In the genomic region with DNA sequence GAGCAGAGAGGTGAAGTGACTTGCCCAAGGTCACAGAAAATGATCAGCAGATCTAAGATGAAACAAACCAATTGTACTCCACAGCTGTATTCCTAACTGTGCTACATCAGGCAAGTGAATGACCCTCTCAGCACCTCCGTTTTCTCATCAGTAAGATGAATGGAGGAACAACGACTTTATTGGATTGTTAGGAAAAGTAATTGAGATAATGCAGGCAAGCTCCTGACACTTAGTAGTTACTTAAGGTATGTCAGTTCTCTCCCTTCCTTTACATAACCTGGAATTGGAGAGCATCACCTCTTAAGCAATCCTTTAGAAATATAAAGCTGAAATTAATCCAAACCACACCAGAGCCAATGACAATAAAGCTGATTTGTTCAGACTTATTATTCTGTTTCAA, we compare ENCODE assay signal across 19 cellular contexts.
DNase-seq lines count a peak whose midpoint lies in the region; ATAC-seq and TF ChIP-seq lines count a peak whose summit lies in the region.
"Had no signal": no experiment of that assay in that cellular context is flagged by ENCODE, and none has a peak within 500 bp of the region (broad histone marks: within the 10 kb centered on the region; RNA-seq: fewer than 3 reads in every experiment).

No MANE protein-coding gene starts in this region.

- H3K4me1 Mint-ChIP-seq in osteocyte (ENCODE audit: unreplicated experiment), result peaks cover 42% of the 10 kb centered on the region
- H3K4me1 Mint-ChIP-seq: B cell had no signal

- H3K27me3 Mint-ChIP-seq in osteocyte (ENCODE audit: unreplicated experiment), result no peaks in the 10 kb centered on the region
- H3K27me3 Mint-ChIP-seq: activated naive CD8-positive, alpha-beta T cell treated with anti-CD3 and anti-CD28 coated beads, Interleukin-2, amount 50 U/mL, for 24 hours had no signal

- TF ChIP-seq EP300 in esophagus muscularis mucosa (IDR thresholded peaks at IDR 0.05) (no peak), transverse colon (IDR thresholded peaks at IDR 0.05; ENCODE audit: low read depth) (no peak)

- intact Hi-C loops in esophagus muscularis mucosa (cut with DNase I) (loop anchor here (5.0 kb wide), 1 partner anchor 400 kb away; no protein-coding TSS in a partner anchor), transverse colon (cut with DNase I; ENCODE audit: low total_unique reads) (no loop called here)

- H3K27me3 ChIP-seq in esophagus muscularis mucosa (no peaks in the 10 kb centered on the region), transverse colon (no peaks in the 10 kb centered on the region)
- H3K27me3 ChIP-seq: neutrophil, right lobe of liver had no signal

- TF ChIP-seq POLR2A in esophagus muscularis mucosa (IDR thresholded peaks at IDR 0.05; ENCODE audit: low read depth) (no peak), transverse colon (IDR thresholded peaks at IDR 0.05) (no peak)

- in situ Hi-C loops in transverse colon (cut with MboI; ENCODE audit: low pct_ligation_motif_present in 1 of 4, low pct_unique_long_range_greater_than_20kb in 1 of 4, low sequenced_read_pairs in 3 of 4) (no loop called here), G401 (cut with HindIII; ENCODE audit: low sequenced_read_pairs) (no loop called here)

- H3K4me1 ChIP-seq in esophagus muscularis mucosa (peaks cover 21 to 64% (median 47%) of the 10 kb centered on the region in 4 donors), transverse colon (peaks cover 0 to 5% (median 2%) of the 10 kb centered on the region in 4 donors)
- H3K4me1 ChIP-seq: right lobe of liver had no signal

- peaks cover 5% of the 10 kb centered on the region for H3K9me3 Mint-ChIP-seq in osteocyte (ENCODE audit: unreplicated experiment)

- H3K9me3 ChIP-seq in esophagus muscularis mucosa (peaks cover 0 to 9% (median 7%) of the 10 kb centered on the region in 4 donors), transverse colon (no peaks in the 10 kb centered on the region)
- H3K9me3 ChIP-seq: neutrophil had no signal

- peak overlapping the region; percentile 36 for H3K4me3 Mint-ChIP-seq in osteocyte (ENCODE audit: unreplicated experiment)
- H3K4me3 Mint-ChIP-seq: activated naive CD8-positive, alpha-beta T cell treated with anti-CD3 and anti-CD28 coated beads, Interleukin-2, amount 50 U/mL, for 24 hours; B cell; WTC11 had no signal

- no peak for ATAC-seq in HG03442 (IDR thresholded peaks at IDR 0.05; ENCODE audit: unreplicated experiment)
- ATAC-seq: activated naive CD8-positive, alpha-beta T cell treated with anti-CD3 and anti-CD28 coated beads, Interleukin-2, amount 50 U/mL, for 24 hours; WTC11 had no signal

- H3K36me3 ChIP-seq in esophagus muscularis mucosa (no peaks in the 10 kb centered on the region), transverse colon (no peaks in the 10 kb centered on the region)
- H3K36me3 ChIP-seq: neutrophil, right lobe of liver had no signal

- H3K4me3 ChIP-seq in esophagus muscularis mucosa (no peak overlapping the region), transverse colon (no peak overlapping the region)
- H3K4me3 ChIP-seq: mucosa of descending colon, right lobe of liver had no signal

- 59% methylated on average over 2 of the region's 2 CpGs for WGBS in esophagus muscularis mucosa
- WGBS in transverse colon (ENCODE audit: low coverage in 1 of 2), 2 donors, result 64 to 80% methylated on average over 1 to 2 of the region's 2 CpGs

- DNase-seq in NCI-H82 (lab: John Stamatoyannopoulos, UW), result peak; percentile 4
- no peak for DNase-seq in NCI-H82 treated with DMSO at 0.1 percent for 48 hours (lab: John Stamatoyannopoulos, UW; ENCODE audit: unreplicated experiment)
- no peak for DNase-seq in esophagus muscularis mucosa (ENCODE audit: extremely low spot score)
- no peak for DNase-seq in osteocyte (ENCODE audit: extremely low spot score, unreplicated experiment)
- DNase-seq in transverse colon, result no peak
- DNase-seq in NCI-H2107 treated with DMSO at 0.1 percent for 48 hours (lab: John Stamatoyannopoulos, UW; ENCODE audit: unreplicated experiment), result no peak
- no peak for DNase-seq in G401 (ENCODE audit: low spot score)
- DNase-seq: activated CD8-positive, alpha-beta memory T cell treated with anti-CD3 and anti-CD28 coated beads, Interleukin-2, amount 50 U/mL, for 48 hours; activated naive CD8-positive, alpha-beta T cell treated with anti-CD3 and anti-CD28 coated beads, Interleukin-2, amount 50 U/mL, for 24 hours; NCI-H1436 treated with DMSO at 0.1 percent for 48 hours; NCI-H524 treated with DMSO at 0.1 percent for 48 hours had no signal

- H3K27ac Mint-ChIP-seq in osteocyte (ENCODE audit: unreplicated experiment), result peak overlapping the region; percentile 82
- H3K27ac Mint-ChIP-seq: activated naive CD8-positive, alpha-beta T cell treated with anti-CD3 and anti-CD28 coated beads, Interleukin-2, amount 50 U/mL, for 24 hours; B cell; WTC11 had no signal

- H3K36me3 Mint-ChIP-seq in osteocyte (ENCODE audit: unreplicated experiment), result no peaks in the 10 kb centered on the region

- TF ChIP-seq CTCF in esophagus muscularis mucosa (IDR thresholded peaks at IDR 0.05) (no peak), osteocyte (IDR thresholded peaks at IDR 0.05) (no peak), transverse colon (IDR thresholded peaks at IDR 0.05) (no peak)

- H3K27ac ChIP-seq in esophagus muscularis mucosa (replicated peaks in 1 of 4) (peak overlapping the region; percentile 72 to 81 (median 77)), transverse colon (peak overlapping the region; percentile 28 to 67 (median 56))
- H3K27ac ChIP-seq: KMS-11, neutrophil, right lobe of liver, RWPE1 had no signal
